Comparison of ENCODE assay signal across 1 cellular context in genomic region chr4:81470456-81471327, GRCh38.
TF ChIP-seq lines count a peak whose summit lies in the region.

No MANE protein-coding gene starts in this region.

TF ChIP-seq in HEK293, 187 proteins besides CTCF, POLR2A, EP300 and RAD21 (continued from another document):
- TF ChIP-seq ZNF830 (tag by site-specific recombination; IDR thresholded peaks at IDR 0.05; ENCODE audit: low read depth): no peak
- TF ChIP-seq, protein P1, sequence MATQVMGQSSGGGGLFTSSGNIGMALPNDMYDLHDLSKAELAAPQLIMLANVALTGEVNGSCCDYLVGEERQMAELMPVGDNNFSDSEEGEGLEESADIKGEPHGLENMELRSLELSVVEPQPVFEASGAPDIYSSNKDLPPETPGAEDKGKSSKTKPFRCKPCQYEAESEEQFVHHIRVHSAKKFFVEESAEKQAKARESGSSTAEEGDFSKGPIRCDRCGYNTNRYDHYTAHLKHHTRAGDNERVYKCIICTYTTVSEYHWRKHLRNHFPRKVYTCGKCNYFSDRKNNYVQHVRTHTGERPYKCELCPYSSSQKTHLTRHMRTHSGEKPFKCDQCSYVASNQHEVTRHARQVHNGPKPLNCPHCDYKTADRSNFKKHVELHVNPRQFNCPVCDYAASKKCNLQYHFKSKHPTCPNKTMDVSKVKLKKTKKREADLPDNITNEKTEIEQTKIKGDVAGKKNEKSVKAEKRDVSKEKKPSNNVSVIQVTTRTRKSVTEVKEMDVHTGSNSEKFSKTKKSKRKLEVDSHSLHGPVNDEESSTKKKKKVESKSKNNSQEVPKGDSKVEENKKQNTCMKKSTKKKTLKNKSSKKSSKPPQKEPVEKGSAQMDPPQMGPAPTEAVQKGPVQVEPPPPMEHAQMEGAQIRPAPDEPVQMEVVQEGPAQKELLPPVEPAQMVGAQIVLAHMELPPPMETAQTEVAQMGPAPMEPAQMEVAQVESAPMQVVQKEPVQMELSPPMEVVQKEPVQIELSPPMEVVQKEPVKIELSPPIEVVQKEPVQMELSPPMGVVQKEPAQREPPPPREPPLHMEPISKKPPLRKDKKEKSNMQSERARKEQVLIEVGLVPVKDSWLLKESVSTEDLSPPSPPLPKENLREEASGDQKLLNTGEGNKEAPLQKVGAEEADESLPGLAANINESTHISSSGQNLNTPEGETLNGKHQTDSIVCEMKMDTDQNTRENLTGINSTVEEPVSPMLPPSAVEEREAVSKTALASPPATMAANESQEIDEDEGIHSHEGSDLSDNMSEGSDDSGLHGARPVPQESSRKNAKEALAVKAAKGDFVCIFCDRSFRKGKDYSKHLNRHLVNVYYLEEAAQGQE (tag by site-specific recombination; IDR thresholded peaks at IDR 0.05): 0 out of 2 replicates have a peak, but pooled peaks have one; percentile 8
- TF ChIP-seq ZNF629 (tag by site-specific recombination; IDR thresholded peaks at IDR 0.05): no peak
